21 cellular contexts compared by ENCODE assay signal in the genomic region with DNA sequence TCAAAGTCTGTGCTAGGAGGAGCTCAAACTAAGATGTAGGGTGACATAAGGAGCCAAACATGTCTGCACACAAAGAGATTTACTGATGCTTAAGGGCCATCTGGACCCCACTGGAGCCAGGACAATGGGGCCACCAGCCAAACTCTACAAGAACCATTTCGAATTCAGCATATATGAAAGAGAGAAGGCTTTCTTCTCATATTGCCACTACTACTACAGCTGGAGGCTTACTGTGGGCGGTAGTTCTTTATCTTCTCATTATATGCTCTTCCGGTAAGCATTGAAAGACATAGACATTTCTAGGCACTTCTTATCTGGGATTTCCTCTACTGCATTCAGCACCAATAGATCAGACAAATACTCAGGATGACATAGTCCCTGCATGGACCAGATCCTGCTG.
"Had no signal": no experiment of that assay in that cellular context is flagged by ENCODE, and none has a peak within 500 bp of the region (broad histone marks: within the 10 kb centered on the region; RNA-seq: fewer than 3 reads in every experiment).

No MANE protein-coding gene starts in this region.

- H3K27me3 ChIP-seq: esophagus muscularis mucosa, left lung, right atrium auricular region had no signal

- H3K4me3 ChIP-seq: esophagus muscularis mucosa, left lung, right atrium auricular region, skin epidermis had no signal

- H3K27ac Mint-ChIP-seq: activated naive CD4-positive, alpha-beta T cell treated with anti-CD3 and anti-CD28 coated beads for 36 hours; activated T-helper 17 cell treated with anti-CD3 and anti-CD28 coated beads, Interleukin-2, amount 50 U/mL, for 72 hours; natural killer cell treated with Interleukin-12 subunit alpha and Interleukin-12 subunit beta and Interleukin-15 and Interleukin-18, amount 100 ng/mL, for 72 hours; stimulated activated naive B cell treated with anti-CD40 and anti-IgM and Interleukin-4, amounts not matched to agents 10 μg/mL and 1 μg/mL and 100 μg/mL, for 72 hours; T-helper 2 cell treated with Interferon-gamma antibody and Interleukin-4, amounts not matched to agents 5 μg/mL and 100 μg/mL, for 36 hours; type B pancreatic cell had no signal

- ATAC-seq: activated T-helper 17 cell treated with anti-CD3 and anti-CD28 coated beads, Interleukin-2, amount 50 U/mL, for 72 hours; left lung; natural killer cell treated with Interleukin-12 subunit alpha and Interleukin-12 subunit beta and Interleukin-15 and Interleukin-18, amount 100 ng/mL, for 72 hours had no signal

- H3K9me3 Mint-ChIP-seq: activated T-helper 17 cell treated with anti-CD3 and anti-CD28 coated beads, Interleukin-2, amount 50 U/mL, for 72 hours; natural killer cell treated with Interleukin-12 subunit alpha and Interleukin-12 subunit beta and Interleukin-15 and Interleukin-18, amount 100 ng/mL, for 72 hours had no signal

- H3K27me3 Mint-ChIP-seq: type B pancreatic cell had no signal

- H3K4me1 ChIP-seq: right atrium auricular region had no signal

- DNase-seq: activated CD4-positive, alpha-beta T cell treated with anti-CD3 and anti-CD28 coated beads for 1 hour; activated CD4-positive, alpha-beta T cell treated with anti-CD3 and anti-CD28 coated beads, Interleukin-2, amount 50 U/mL, for 4 hours; activated naive CD4-positive, alpha-beta T cell treated with anti-CD3 and anti-CD28 coated beads for 36 hours; activated T-cell treated with anti-CD3 and anti-CD28 coated beads for 4 hours; hippocampal formation; left lung; mesenchymal stem cell; stimulated activated CD4-positive, alpha-beta T cell treated with anti-CD3 and anti-CD28 coated beads, Interleukin-15, amount 100 ng/mL, for 24 hours; stimulated activated CD4-positive, alpha-beta T cell treated with anti-CD3 and anti-CD28 coated beads, Interleukin-4, amount 100 ng/mL, for 1 hour; stimulated activated naive B cell treated with anti-CD40 and anti-IgM and Interleukin-4, amounts not matched to agents 10 μg/mL and 1 μg/mL and 100 μg/mL, for 72 hours had no signal

- H3K36me3 ChIP-seq: esophagus muscularis mucosa, left lung, right atrium auricular region had no signal

- FAIRE-seq: astrocyte, bronchial epithelial cell, colon, keratinocyte had no signal

- H3K9me3 ChIP-seq: esophagus muscularis mucosa had no signal

- H3K36me3 Mint-ChIP-seq: natural killer cell treated with Interleukin-12 subunit alpha and Interleukin-12 subunit beta and Interleukin-15 and Interleukin-18, amount 100 ng/mL, for 72 hours; type B pancreatic cell had no signal

- H3K4me3 Mint-ChIP-seq: activated naive CD4-positive, alpha-beta T cell treated with anti-CD3 and anti-CD28 coated beads for 36 hours; activated T-helper 17 cell treated with anti-CD3 and anti-CD28 coated beads, Interleukin-2, amount 50 U/mL, for 72 hours; natural killer cell treated with Interleukin-12 subunit alpha and Interleukin-12 subunit beta and Interleukin-15 and Interleukin-18, amount 100 ng/mL, for 72 hours; stimulated activated naive B cell treated with anti-CD40 and anti-IgM and Interleukin-4, amounts not matched to agents 10 μg/mL and 1 μg/mL and 100 μg/mL, for 72 hours; T-helper 2 cell treated with Interferon-gamma antibody and Interleukin-4, amounts not matched to agents 5 μg/mL and 100 μg/mL, for 36 hours; type B pancreatic cell had no signal

- H3K27ac ChIP-seq: esophagus muscularis mucosa, left lung, right atrium auricular region, skin epidermis had no signal
